Comparison of ENCODE assay signal across 8 cellular contexts in genomic region chr6:33273129-33273923, GRCh38. TPM values are rescaled to one million over a fixed set of nuclear protein-coding genes. Genes with fewer than 3 reads are reported as not detected.
A peak's percentile ranks its signal among the peaks of the same experiment; 100 is the strongest.
DNase-seq lines count a peak whose midpoint lies in the region; ATAC-seq, FAIRE-seq and TF ChIP-seq lines count a peak whose summit lies in the region.

No MANE protein-coding gene starts in this region.

- peak; percentile 55 for TF ChIP-seq POLR2A in GM12892 (IDR thresholded peaks at IDR 0.05; ENCODE audit: low read depth, low read length)
- no peak for TF ChIP-seq POLR2A in esophagus squamous epithelium (IDR thresholded peaks at IDR 0.05)

- peak overlapping the region; percentile 61 for H3K4me3 ChIP-seq in RWPE2 (ENCODE audit: severe bottlenecking)
- peak overlapping the region; percentile 75 to 91 (median 80) for H3K4me3 ChIP-seq in esophagus squamous epithelium
- H3K4me3 ChIP-seq in retinal pigment epithelial cell (ENCODE audit: low read length) = peak overlapping the region; percentile 85
- H3K4me3 ChIP-seq in ascending aorta = peak overlapping the region in 1 of 2 donors; percentile 71

- peaks cover 33% of the 10 kb centered on the region for H3K4me1 ChIP-seq in RWPE2 (ENCODE audit: insufficient read depth, poor library complexity, severe bottlenecking)
- peaks cover 28 to 73% (median 60%) of the 10 kb centered on the region in 3 donors for H3K4me1 ChIP-seq in esophagus squamous epithelium
- peaks cover 9 to 46% of the 10 kb centered on the region in 2 donors for H3K4me1 ChIP-seq in ascending aorta

- H3K36me3 ChIP-seq in RWPE2 (ENCODE audit: low read depth) = peaks cover 60% of the 10 kb centered on the region
- peaks cover 4 to 54% (median 24%) of the 10 kb centered on the region in 3 donors for H3K36me3 ChIP-seq in esophagus squamous epithelium
- H3K36me3 ChIP-seq in ascending aorta = peaks cover 22 to 44% of the 10 kb centered on the region in 2 donors

- H3K27ac ChIP-seq in RWPE2 (ENCODE audit: poor library complexity, severe bottlenecking) (peak overlapping the region; percentile 84), esophagus squamous epithelium (peak overlapping the region; percentile 94 to 98 (median 97)), ascending aorta (peak overlapping the region in 1 of 2 donors; percentile 91)

- H3K27me3 ChIP-seq in RWPE2 (ENCODE audit: insufficient read depth, poor library complexity, severe bottlenecking) (no peaks in the 10 kb centered on the region), esophagus squamous epithelium (no peaks in the 10 kb centered on the region), ascending aorta (no peaks in the 10 kb centered on the region)

- FAIRE-seq in GM12892 (lab: Jason Lieb, UNC) = no peak

- ATAC-seq in RWPE2 (ENCODE audit: low read depth) (no peak), HG02840 (IDR thresholded peaks at IDR 0.05; ENCODE audit: low FRiP score, unreplicated experiment) (no peak)

- H3K9me3 ChIP-seq in RWPE2 (ENCODE audit: severe bottlenecking) (no peaks in the 10 kb centered on the region), esophagus squamous epithelium (no peaks in the 10 kb centered on the region), ascending aorta (no peaks in the 10 kb centered on the region)

- intact Hi-C loops in esophagus squamous epithelium (cut with DNase I) (no loop called here), ascending aorta (cut with DNase I) (loop anchor here (2.0 to 5.0 kb wide), 3 partner anchors 117 to 1371 kb away; partner anchors contain the start of genes CUTA, KIFC1 and ZBTB12)

- DNase-seq in GM12892 (ENCODE audit: insufficient read length) (no peak), RWPE2 (ENCODE audit: low spot score) (no peak), esophagus squamous epithelium (lab: John Stamatoyannopoulos, UW) (no peak), retinal pigment epithelial cell (ENCODE audit: low read depth) (no peak), SKM-1 treated with dmso at 0.1 percent for 144 hours (lab: John Stamatoyannopoulos, UW; ENCODE audit: unreplicated experiment) (no peak), ascending aorta (ENCODE audit: low spot score in 2 of 2) (no peak), superior temporal gyrus (ENCODE audit: extremely low spot score) (no peak)

- 26 to 32% methylated on average over 11 of the region's 11 CpGs for WGBS in esophagus squamous epithelium, 2 donors

- TF ChIP-seq CTCF in RWPE2 (IDR thresholded peaks at IDR 0.05; ENCODE audit: poor library complexity, severe bottlenecking) = no peak
- TF ChIP-seq CTCF in esophagus squamous epithelium (IDR thresholded peaks at IDR 0.05) = no peak
- TF ChIP-seq CTCF in retinal pigment epithelial cell (conservative IDR thresholded peaks at IDR 0.05; ENCODE audit: low read depth, low read length) = no peak
- TF ChIP-seq CTCF in ascending aorta (IDR thresholded peaks at IDR 0.05) = no peak

RNA-seq across cellular contexts. Expression of gene RPS18, which starts 1.5 kb away (rescaled TPM):
- 14,102 TPM for polyA plus RNA-seq in GM12892 (2012; ENCODE audit: missing spikeins)
- total RNA-seq in esophagus squamous epithelium (1,000 to 10,000 TPM; 1,955 to 5,522 (median 4,042) TPM), ascending aorta (1,863 TPM)

RNA-seq across cellular contexts. Expression of gene VPS52, which starts 1.6 kb away (rescaled TPM):
- 32.4 TPM for polyA plus RNA-seq in GM12892 (2012; ENCODE audit: missing spikeins)
- total RNA-seq in esophagus squamous epithelium (10 to 100 TPM; 34.1 to 45.5 (median 39.8) TPM), ascending aorta (50.1 TPM)

RNA-seq across cellular contexts. Expression of gene B3GALT4, which starts 3.6 kb away (rescaled TPM):
- 3.8 TPM for polyA plus RNA-seq in GM12892 (2012; ENCODE audit: missing spikeins)
- 10 to 100 TPM in 3 of 4 donors, 1 to 10 TPM in 1; 9.4 to 31.1 (median 15.0) TPM for total RNA-seq in esophagus squamous epithelium
- 15.9 TPM for total RNA-seq in ascending aorta

RNA-seq across cellular contexts. Expression of gene WDR46, which starts 15.7 kb away (rescaled TPM):
- polyA plus RNA-seq in GM12892 (2012; ENCODE audit: missing spikeins) = 41.6 TPM
- total RNA-seq in esophagus squamous epithelium (10 to 100 TPM; 30.0 to 62.3 (median 55.6) TPM), ascending aorta (70.6 TPM)

RNA-seq across cellular contexts. Expression of gene PFDN6, which starts 16.1 kb away (rescaled TPM):
- 203 TPM for polyA plus RNA-seq in GM12892 (2012; ENCODE audit: missing spikeins)
- total RNA-seq in esophagus squamous epithelium (10 to 100 TPM; 28.6 to 71.0 (median 43.5) TPM), ascending aorta (11.3 TPM)
